Comparison of ENCODE assay signal across 8 cellular contexts in the genomic region with DNA sequence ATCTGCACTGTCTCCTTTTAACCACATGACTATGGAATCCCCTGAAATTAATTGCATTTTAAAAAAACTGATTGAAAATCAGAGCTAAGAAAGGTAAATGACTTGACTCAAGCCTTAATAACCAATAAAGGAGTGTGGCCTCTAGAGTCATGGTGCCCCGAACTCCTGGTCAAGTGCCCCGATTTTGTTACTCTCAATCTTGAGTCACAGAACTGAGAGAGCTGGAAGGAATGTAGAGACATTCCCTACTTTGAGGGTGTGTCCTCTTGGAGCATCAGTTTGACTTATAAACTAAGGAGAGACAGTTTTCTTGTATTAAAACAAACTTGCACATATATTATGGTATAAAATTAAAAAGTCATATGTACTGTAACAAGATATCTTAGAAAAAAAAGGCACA. TPM values are rescaled to one million over a fixed set of nuclear protein-coding genes. Genes with fewer than 3 reads are reported as not detected.
A peak's percentile ranks its signal among the peaks of the same experiment; 100 is the strongest.
DNase-seq lines count a peak whose midpoint lies in the region; ATAC-seq and TF ChIP-seq lines count a peak whose summit lies in the region.

No MANE protein-coding gene starts in this region.

- H3K27ac Mint-ChIP-seq in stimulated activated naive CD8-positive, alpha-beta T cell treated with anti-CD3 and anti-CD28 coated beads, Interleukin-15, Interleukin-2, amounts not matched to agents 100 ng/mL and 50 ng/mL, for 24 hours, result peak overlapping the region; percentile 45

- TF ChIP-seq CTCF in RWPE2 (IDR thresholded peaks at IDR 0.05; ENCODE audit: poor library complexity, severe bottlenecking) (no peak), fibroblast of the aortic adventitia (IDR thresholded peaks at IDR 0.05; ENCODE audit: insufficient read depth, low read length) (no peak), left ventricle myocardium inferior (IDR thresholded peaks at IDR 0.05; ENCODE audit: borderline replicate concordance) (no peak)

- H3K27me3 ChIP-seq in RWPE2 (ENCODE audit: insufficient read depth, poor library complexity, severe bottlenecking) (no peaks in the 10 kb centered on the region), left ventricle myocardium inferior (ENCODE audit: low read depth) (no peaks in the 10 kb centered on the region)

- H3K36me3 Mint-ChIP-seq in stimulated activated naive CD8-positive, alpha-beta T cell treated with anti-CD3 and anti-CD28 coated beads, Interleukin-15, Interleukin-2, amounts not matched to agents 100 ng/mL and 50 ng/mL, for 24 hours (ENCODE audit: low read depth), result peaks cover 64% of the 10 kb centered on the region

- peak overlapping the region; percentile 98 for H3K4me3 Mint-ChIP-seq in stimulated activated naive CD8-positive, alpha-beta T cell treated with anti-CD3 and anti-CD28 coated beads, Interleukin-15, Interleukin-2, amounts not matched to agents 100 ng/mL and 50 ng/mL, for 24 hours

- peak overlapping the region; percentile 87 for H3K27ac ChIP-seq in RWPE2 (ENCODE audit: poor library complexity, severe bottlenecking)
- H3K27ac ChIP-seq in left ventricle myocardium inferior (replicated peaks), result no peak overlapping the region

- H3K4me1 ChIP-seq in RWPE2 (ENCODE audit: insufficient read depth, poor library complexity, severe bottlenecking) (peaks cover 32% of the 10 kb centered on the region), left ventricle myocardium inferior (peaks cover 47% of the 10 kb centered on the region)

- no peaks in the 10 kb centered on the region for H3K9me3 ChIP-seq in RWPE2 (ENCODE audit: severe bottlenecking)
- no peaks in the 10 kb centered on the region for H3K9me3 ChIP-seq in left ventricle myocardium inferior (replicated peaks)

- peaks cover 46% of the 10 kb centered on the region for H3K36me3 ChIP-seq in RWPE2 (ENCODE audit: low read depth)
- H3K36me3 ChIP-seq in left ventricle myocardium inferior, result peaks cover under 1% of the 10 kb centered on the region

- H3K4me3 ChIP-seq in RWPE2 (ENCODE audit: severe bottlenecking) (no peak overlapping the region), fibroblast of the aortic adventitia (ENCODE audit: low read depth, low read length) (peak overlapping the region; percentile 20), left ventricle myocardium inferior (no peak overlapping the region)

- H3K4me1 Mint-ChIP-seq in stimulated activated naive CD8-positive, alpha-beta T cell treated with anti-CD3 and anti-CD28 coated beads, Interleukin-15, Interleukin-2, amounts not matched to agents 100 ng/mL and 50 ng/mL, for 24 hours (ENCODE audit: low read depth), result peaks cover 62% of the 10 kb centered on the region

- DNase-seq in stimulated activated naive CD8-positive, alpha-beta T cell treated with anti-CD3 and anti-CD28 coated beads, Interleukin-15, Interleukin-2, amounts not matched to agents 100 U/mL and 50 U/mL, for 24 hours, result no peak
- DNase-seq in RWPE2 (ENCODE audit: low spot score) (no peak), fibroblast of the aortic adventitia (ENCODE audit: low read depth) (peak; percentile 54), NCI-H446 (lab: John Stamatoyannopoulos, UW) (no peak), left ventricle myocardium inferior (no peak)

- ATAC-seq in stimulated activated naive CD8-positive, alpha-beta T cell treated with anti-CD3 and anti-CD28 coated beads, Interleukin-15, Interleukin-2, amounts not matched to agents 100 U/mL and 50 U/mL, for 24 hours, result no peak
- ATAC-seq in RWPE2 (ENCODE audit: low read depth) (peak; percentile 59), GM19452 (IDR thresholded peaks at IDR 0.05; ENCODE audit: unreplicated experiment) (no peak), HG02973 (IDR thresholded peaks at IDR 0.05; ENCODE audit: unreplicated experiment) (no peak)

- no peaks in the 10 kb centered on the region for H3K9me3 Mint-ChIP-seq in stimulated activated naive CD8-positive, alpha-beta T cell treated with anti-CD3 and anti-CD28 coated beads, Interleukin-15, Interleukin-2, amounts not matched to agents 100 ng/mL and 50 ng/mL, for 24 hours

- no peaks in the 10 kb centered on the region for H3K27me3 Mint-ChIP-seq in stimulated activated naive CD8-positive, alpha-beta T cell treated with anti-CD3 and anti-CD28 coated beads, Interleukin-15, Interleukin-2, amounts not matched to agents 100 ng/mL and 50 ng/mL, for 24 hours

- intact Hi-C loops in left ventricle myocardium inferior (cut with micrococcal nuclease), result no loop called here

RNA-seq across cellular contexts. Expression of gene WDR43, which starts 2.4 kb away (rescaled TPM):
- 80.2 and 102 TPM in 2 replicates for total RNA-seq in fibroblast of the aortic adventitia (ENCODE audit: low replicate concordance)
- total RNA-seq in left ventricle myocardium inferior, result 21.0 TPM

RNA-seq across cellular contexts. Expression of gene TRMT61B, which starts 26.8 kb away (rescaled TPM):
- 14.5 and 15.2 TPM in 2 replicates for total RNA-seq in fibroblast of the aortic adventitia (ENCODE audit: low replicate concordance)
- 21.9 TPM for total RNA-seq in left ventricle myocardium inferior
